In genomic region chr10:114045071-114045737, GRCh38 we compare ENCODE assay signal across 9 cellular contexts. TPM values are rescaled to one million over a fixed set of nuclear protein-coding genes. Genes with fewer than 3 reads are reported as not detected.
DNase-seq lines count a peak whose midpoint lies in the region; ATAC-seq and TF ChIP-seq lines count a peak whose summit lies in the region.
"Had no signal": no experiment of that assay in that cellular context is flagged by ENCODE, and none has a peak within 500 bp of the region (broad histone marks: within the 10 kb centered on the region; RNA-seq: fewer than 3 reads in every experiment).

No MANE protein-coding gene starts in this region.

- H3K27ac Mint-ChIP-seq in T-helper 1 cell treated with Interleukin-12 subunit alpha and Interleukin-12 subunit beta and Interleukin-4 antibody, amounts not matched to agents 30 μg/mL and 1 μg/mL, for 36 hours, result peak overlapping the region; percentile 47
- H3K27ac Mint-ChIP-seq: CD4-positive, CD25-positive, alpha-beta regulatory T cell had no signal

- H3K27me3 ChIP-seq in osteoblast (ENCODE audit: insufficient read depth, low read length), result peaks cover 80% of the 10 kb centered on the region

- no peaks in the 10 kb centered on the region for H3K9me3 Mint-ChIP-seq in T-helper 1 cell treated with Interleukin-12 subunit alpha and Interleukin-12 subunit beta and Interleukin-4 antibody, amounts not matched to agents 30 μg/mL and 1 μg/mL, for 36 hours

- peaks cover 19% of the 10 kb centered on the region for H3K4me1 Mint-ChIP-seq in T-helper 1 cell treated with Interleukin-12 subunit alpha and Interleukin-12 subunit beta and Interleukin-4 antibody, amounts not matched to agents 30 μg/mL and 1 μg/mL, for 36 hours (ENCODE audit: low read depth)

- no peaks in the 10 kb centered on the region for H3K79me2 ChIP-seq in osteoblast (ENCODE audit: insufficient read depth, low read length)

- H3K4me2 ChIP-seq in osteoblast (ENCODE audit: insufficient read depth, low read length), result no peak overlapping the region

- H3K36me3 ChIP-seq in osteoblast (ENCODE audit: insufficient read depth, low read length), result no peaks in the 10 kb centered on the region

- no peak overlapping the region for H3K27ac ChIP-seq in osteoblast (ENCODE audit: low read depth, low read length)

- no peaks in the 10 kb centered on the region for H3K4me1 ChIP-seq in osteoblast (ENCODE audit: insufficient read depth, low read length)

- H3K4me3 ChIP-seq in osteoblast (ENCODE audit: insufficient read depth, low read length), result peak overlapping the region; percentile 30

- no peak overlapping the region for H2AFZ ChIP-seq in osteoblast (ENCODE audit: low read length)

- peak overlapping the region; percentile 74 for H3K4me3 Mint-ChIP-seq in T-helper 1 cell treated with Interleukin-12 subunit alpha and Interleukin-12 subunit beta and Interleukin-4 antibody, amounts not matched to agents 30 μg/mL and 1 μg/mL, for 36 hours

- DNase-seq in NCI-H82 (lab: John Stamatoyannopoulos, UW) (peak; percentile 5), NCI-H82 treated with DMSO at 0.1 percent for 48 hours (lab: John Stamatoyannopoulos, UW; ENCODE audit: unreplicated experiment) (no peak), osteoblast (ENCODE audit: insufficient read length, low spot score, missing footprints) (peak; percentile 83), T-helper 9 cell (no peak)

- H3K36me3 Mint-ChIP-seq in T-helper 1 cell treated with Interleukin-12 subunit alpha and Interleukin-12 subunit beta and Interleukin-4 antibody, amounts not matched to agents 30 μg/mL and 1 μg/mL, for 36 hours (ENCODE audit: low read depth), result peaks cover 6% of the 10 kb centered on the region
- H3K36me3 Mint-ChIP-seq: CD4-positive, CD25-positive, alpha-beta regulatory T cell had no signal

- peaks cover 83% of the 10 kb centered on the region for H3K27me3 Mint-ChIP-seq in T-helper 1 cell treated with Interleukin-12 subunit alpha and Interleukin-12 subunit beta and Interleukin-4 antibody, amounts not matched to agents 30 μg/mL and 1 μg/mL, for 36 hours (ENCODE audit: low read depth)

- no peaks in the 10 kb centered on the region for H3K9me3 ChIP-seq in osteoblast (ENCODE audit: low read depth, low read length)

- no peak for TF ChIP-seq CTCF in osteoblast (IDR thresholded peaks at IDR 0.05; ENCODE audit: extremely low read depth, low read depth, low read length)

- H4K20me1 ChIP-seq in osteoblast (ENCODE audit: insufficient read depth, low read length), result no peaks in the 10 kb centered on the region

- ATAC-seq in esophagus mucosa (peak; percentile 46), GM18498 (IDR thresholded peaks at IDR 0.05; ENCODE audit: unreplicated experiment) (no peak), HG03565 (IDR thresholded peaks at IDR 0.05; ENCODE audit: unreplicated experiment) (no peak)

RNA-seq across cellular contexts. Expression of gene ADRB1, which starts 1.5 kb away (rescaled TPM):
- total RNA-seq in esophagus mucosa, result 0.04 TPM
- not detected in 2 replicates for total RNA-seq in osteoblast

Comparison
In these comparisons a context has a peak if more than half of its experiments do, and no peak if none do; other contexts are left out.
1. DNase-seq: peak in NCI-H82 (single experiment) and osteoblast (single experiment); none in NCI-H82 treated with DMSO at 0.1 percent for 48 hours (single experiment) and T-helper 9 cell (single experiment).